In genomic region chr3:42375121-42375520, GRCh38 we compare ENCODE assay signal across 20 cellular contexts. TPM values are rescaled to one million over a fixed set of nuclear protein-coding genes. Genes with fewer than 3 reads are reported as not detected.
DNase-seq lines count a peak whose midpoint lies in the region; ATAC-seq, FAIRE-seq and TF ChIP-seq lines count a peak whose summit lies in the region.
"Had no signal": no experiment of that assay in that cellular context is flagged by ENCODE, and none has a peak within 500 bp of the region (broad histone marks: within the 10 kb centered on the region; RNA-seq: fewer than 3 reads in every experiment).

No MANE protein-coding gene starts in this region.

- no peaks in the 10 kb centered on the region for H3K79me2 ChIP-seq in HepG2 (ENCODE audit: insufficient read depth, low read length)

- POLR2A ChIA-PET in naive thymus-derived CD4-positive, alpha-beta T cell (lab: Charles Lee), result no interaction called here
- POLR2A ChIA-PET in HepG2 (lab: Yijun Ruan, JAX), result no interaction called here

- peak; percentile 51 for DNase-seq in CD1c-positive myeloid dendritic cell (ENCODE audit: extremely low spot score)
- peak; percentile 82 for DNase-seq in NB4 (ENCODE audit: low read depth)
- DNase-seq in SKM-1 treated with dmso at 0.1 percent for 144 hours (lab: John Stamatoyannopoulos, UW; ENCODE audit: unreplicated experiment), result peak; percentile 92
- DNase-seq in naive thymus-derived CD4-positive, alpha-beta T cell, result no peak
- DNase-seq in NCI-H82 (lab: John Stamatoyannopoulos, UW), result no peak
- no peak for DNase-seq in activated naive CD4-positive, alpha-beta T cell treated with anti-CD3 and anti-CD28 coated beads, Interleukin-2, amount 10 ng/mL, durations not matched to agents 7 days and 5 days
- DNase-seq in activated naive CD4-positive, alpha-beta T cell treated with anti-CD3 and anti-CD28 coated beads, Interleukin-2, amount 50 U/mL, for 16 hours, result no peak
- DNase-seq in HepG2 (ENCODE audit: low spot score), result no peak
- DNase-seq: CD4-positive, CD25-positive, alpha-beta regulatory T cell; NCI-H1417; NCI-H226; NCI-H526; SHP77 treated with DMSO at 0.1 percent for 48 hours had no signal

- H3K4me3 ChIP-seq in NB4 (ENCODE audit: low read depth, low read length), result no peak overlapping the region
- H3K4me3 ChIP-seq in naive thymus-derived CD4-positive, alpha-beta T cell (ENCODE audit: low read length), result no peak overlapping the region
- H3K4me3 ChIP-seq in HepG2 (replicated peaks in 1 of 3; ENCODE audit: insufficient read depth in 1 of 3, low read depth in 2 of 3, low read length in 3 of 3), result no peak overlapping the region
- H3K4me3 ChIP-seq: GM12878 had no signal

- peaks cover 0 to 5% (median 0%) of the 10 kb centered on the region in 5 donors for H3K36me3 Mint-ChIP-seq in naive thymus-derived CD4-positive, alpha-beta T cell
- no peaks in the 10 kb centered on the region for H3K36me3 Mint-ChIP-seq in activated naive CD4-positive, alpha-beta T cell treated with anti-CD3 and anti-CD28 coated beads, Interleukin-2, amount 10 ng/mL, durations not matched to agents 7 days and 5 days
- H3K36me3 Mint-ChIP-seq: IgD-negative memory B cell had no signal

- no peak overlapping the region for H3K9ac ChIP-seq in HepG2 (ENCODE audit: insufficient read depth, low read depth, low read length)

- in situ Hi-C loops in HepG2 (cut with HindIII; ENCODE audit: extremely low pct_ligation_motif_present, low pct_unique_long_range_greater_than_20kb), result no loop called here

- H3K4me3 Mint-ChIP-seq in naive thymus-derived CD4-positive, alpha-beta T cell, result no peak overlapping the region
- no peak overlapping the region for H3K4me3 Mint-ChIP-seq in activated naive CD4-positive, alpha-beta T cell treated with anti-CD3 and anti-CD28 coated beads, Interleukin-2, amount 10 ng/mL, durations not matched to agents 7 days and 5 days
- H3K4me3 Mint-ChIP-seq: IgD-negative memory B cell had no signal

- no peak overlapping the region for H3K27ac ChIP-seq in naive thymus-derived CD4-positive, alpha-beta T cell (ENCODE audit: low read depth, low read length)
- H3K27ac ChIP-seq in HepG2 (ENCODE audit: extremely low read length, insufficient read depth, low read length), result no peak overlapping the region

- peaks cover 0 to 24% (median 0%) of the 10 kb centered on the region in 5 donors for H3K27me3 Mint-ChIP-seq in naive thymus-derived CD4-positive, alpha-beta T cell
- H3K27me3 Mint-ChIP-seq in activated naive CD4-positive, alpha-beta T cell treated with anti-CD3 and anti-CD28 coated beads, Interleukin-2, amount 10 ng/mL, durations not matched to agents 7 days and 5 days, result no peaks in the 10 kb centered on the region

- WGBS in HepG2 (ENCODE audit: low lambda C conversion rate), result 9% methylated on average over 4 of the region's 4 CpGs

- BruUV-seq in HepG2 (replicated peaks; lab: Mats Ljungman, UMichigan), result no TSS peak

- no peak overlapping the region for H3K4me2 ChIP-seq in HepG2 (ENCODE audit: low read depth, low read length)

- no peak overlapping the region for H2AFZ ChIP-seq in HepG2 (ENCODE audit: low read length)

- TF ChIP-seq EP300 in HepG2 (IDR thresholded peaks at IDR 0.05; ENCODE audit: low read depth in 2 of 2, low read length in 2 of 2) (no peak), HepG2 (CRISPR knock-in tag; IDR thresholded peaks at IDR 0.05; ENCODE audit: borderline replicate concordance) (no peak)

- TF ChIP-seq POLR2A in NB4 (IDR thresholded peaks at IDR 0.05; ENCODE audit: extremely low read depth, insufficient read length), result peak; percentile 26
- no peak for TF ChIP-seq POLR2A in HepG2 (IDR thresholded peaks at IDR 0.05; ENCODE audit: insufficient read depth in 1 of 2, low read depth in 2 of 2, low read length in 2 of 2)

- intact Hi-C loops in naive thymus-derived CD4-positive, alpha-beta T cell (cut with micrococcal nuclease), result no loop called here
- intact Hi-C loops in HepG2 (cut with micrococcal nuclease; ENCODE audit: unreplicated experiment), result no loop called here

- no peaks in the 10 kb centered on the region for H4K20me1 ChIP-seq in HepG2 (ENCODE audit: insufficient read depth, low read length)

- no peaks in the 10 kb centered on the region for H3K27me3 ChIP-seq in naive thymus-derived CD4-positive, alpha-beta T cell (ENCODE audit: control insufficient read depth in 2 of 2, insufficient read depth in 2 of 2, low read length in 2 of 2)
- H3K27me3 ChIP-seq in HepG2 (ENCODE audit: control insufficient read depth in 1 of 2, insufficient read depth in 2 of 2, low read length in 2 of 2), result no peaks in the 10 kb centered on the region

- no peak for FAIRE-seq in HepG2 (lab: Jason Lieb, UNC)
- FAIRE-seq: A204.1, GM12878, GM18507, RCC 7860 had no signal

- TF ChIP-seq RAD21 in HepG2 (CRISPR knock-in tag; IDR thresholded peaks at IDR 0.05), result no peak

- peaks cover 0 to 7% (median 5%) of the 10 kb centered on the region in 7 donors for H3K4me1 Mint-ChIP-seq in naive thymus-derived CD4-positive, alpha-beta T cell
- H3K4me1 Mint-ChIP-seq in activated naive CD4-positive, alpha-beta T cell treated with anti-CD3 and anti-CD28 coated beads, Interleukin-2, amount 10 ng/mL, durations not matched to agents 7 days and 5 days, result no peaks in the 10 kb centered on the region

- no peak for TF ChIP-seq CTCF in NB4 (IDR thresholded peaks at IDR 0.05; ENCODE audit: low read depth, low read length)
- no peak for TF ChIP-seq CTCF in HepG2 (CRISPR knock-in tag; IDR thresholded peaks at IDR 0.05)

- H3K36me3 ChIP-seq in naive thymus-derived CD4-positive, alpha-beta T cell (ENCODE audit: control insufficient read depth in 2 of 3, insufficient read depth in 3 of 3, low read length in 3 of 3), result no peaks in the 10 kb centered on the region
- no peaks in the 10 kb centered on the region for H3K36me3 ChIP-seq in HepG2 (replicated peaks in 1 of 2; ENCODE audit: control insufficient read depth in 1 of 2, insufficient read depth in 2 of 2, low read length in 2 of 2)

- CTCF ChIA-PET in naive thymus-derived CD4-positive, alpha-beta T cell (lab: Charles Lee), result no interaction called here
- CTCF ChIA-PET in activated naive CD4-positive, alpha-beta T cell treated with anti-CD3 and anti-CD28 coated beads, Interleukin-2, amount 10 ng/mL, durations not matched to agents 7 days and 5 days (lab: Charles Lee), result interaction anchor here (1.0 to 1.5 kb wide), 2 partner anchors 44 to 127 kb away, joined by 3 read pairs; no protein-coding TSS in a partner anchor
- CTCF ChIA-PET in HepG2 (lab: Yijun Ruan, JAX; ENCODE audit: low intra/inter-chr PET ratio, low total read pairs), result no interaction called here

- peak; percentile 36 for ATAC-seq in naive thymus-derived CD4-positive, alpha-beta T cell
- no peak for ATAC-seq in HepG2
- ATAC-seq: GM12878, HCT116 had no signal

- peaks cover 0 to 9% (median 6%) of the 10 kb centered on the region in 11 donors for H3K9me3 Mint-ChIP-seq in naive thymus-derived CD4-positive, alpha-beta T cell
- H3K9me3 Mint-ChIP-seq in activated naive CD4-positive, alpha-beta T cell treated with anti-CD3 and anti-CD28 coated beads, Interleukin-2, amount 10 ng/mL, durations not matched to agents 7 days and 5 days, result no peaks in the 10 kb centered on the region

- no peak overlapping the region for H3K27ac Mint-ChIP-seq in naive thymus-derived CD4-positive, alpha-beta T cell
- no peak overlapping the region for H3K27ac Mint-ChIP-seq in activated naive CD4-positive, alpha-beta T cell treated with anti-CD3 and anti-CD28 coated beads, Interleukin-2, amount 10 ng/mL, durations not matched to agents 7 days and 5 days

- no peaks in the 10 kb centered on the region for H3K9me3 ChIP-seq in naive thymus-derived CD4-positive, alpha-beta T cell (ENCODE audit: control insufficient read depth in 2 of 3, low read length in 3 of 3)
- no peaks in the 10 kb centered on the region for H3K9me3 ChIP-seq in HepG2 (ENCODE audit: low read length)

- no peaks in the 10 kb centered on the region for H3K4me1 ChIP-seq in naive thymus-derived CD4-positive, alpha-beta T cell (ENCODE audit: control insufficient read depth in 2 of 2, insufficient read depth in 2 of 2, low read length in 2 of 2)
- H3K4me1 ChIP-seq in HepG2 (ENCODE audit: insufficient read depth, low read length), result no peaks in the 10 kb centered on the region

TF ChIP-seq in HepG2, 621 proteins besides CTCF, POLR2A, EP300 and RAD21 (continues in another document):
- TF ChIP-seq ZNF761 (CRISPR knock-in tag; conservative IDR thresholded peaks at IDR 0.05) (no peak), SP1 (IDR thresholded peaks at IDR 0.05) (no peak), SP1 (CRISPR knock-in tag; IDR thresholded peaks at IDR 0.05) (no peak), NONO (IDR thresholded peaks at IDR 0.05) (no peak), NONO (CRISPR knock-in tag; conservative IDR thresholded peaks at IDR 0.05) (no peak)

RNA-seq across cellular contexts. Expression of gene LYZL4, which starts 35.3 kb away (rescaled TPM):
- total RNA-seq in naive thymus-derived CD4-positive, alpha-beta T cell, result not detected
- not detected for polyA plus RNA-seq in naive thymus-derived CD4-positive, alpha-beta T cell
- total RNA-seq in HepG2 (2016; rRNA removed; fragmentation: Illumina TruSeq; extraction: Trizol), result not detected in 2 replicates
- not detected in 2 replicates for total RNA-seq in HepG2 (2016; cell fraction: cytosol; rRNA removed; fragmentation: Illumina TruSeq; extraction: Trizol; ENCODE audit: low read depth)
- not detected in 2 replicates for total RNA-seq in HepG2 (2016; cell fraction: insoluble cytoplasmic fraction; rRNA removed; fragmentation: Illumina TruSeq; extraction: Trizol)
- total RNA-seq in HepG2 (2016; cell fraction: membrane; rRNA removed; fragmentation: Illumina TruSeq; extraction: Trizol), result not detected in 2 replicates
- not detected in 2 replicates for total RNA-seq in HepG2 (2016; cell fraction: nucleus; rRNA removed; fragmentation: Illumina TruSeq; extraction: Trizol)
- not detected in 2 replicates for polyA plus RNA-seq in HepG2 (2011; rRNA removed)
- polyA plus RNA-seq in HepG2 (2011; cell fraction: cytosol; rRNA removed), result 0.24 TPM in 1 of 2 replicates, not detected in the other
- not detected in 2 replicates for polyA plus RNA-seq in HepG2 (2011; cell fraction: nucleus; rRNA removed)
- polyA plus RNA-seq in HepG2 (2012), result not detected in 2 replicates
- polyA plus RNA-seq in HepG2 (2016; cell fraction: cytosol; fragmentation: Illumina TruSeq; extraction: Trizol; ENCODE audit: low read depth), result 0.12 TPM in 1 of 2 replicates, not detected in the other
- polyA plus RNA-seq in HepG2 (2016; cell fraction: insoluble cytoplasmic fraction; fragmentation: Illumina TruSeq; extraction: Trizol; ENCODE audit: low read depth), result not detected in 2 replicates
- polyA plus RNA-seq in HepG2 (2016; cell fraction: membrane; fragmentation: Illumina TruSeq; extraction: Trizol; ENCODE audit: low read depth), result 0.21 TPM in 1 of 2 replicates, not detected in the other
- polyA plus RNA-seq in HepG2 (2016; cell fraction: nucleus; fragmentation: Illumina TruSeq; extraction: Trizol; ENCODE audit: insufficient read depth, low read depth), result not detected in 2 replicates
- polyA minus RNA-seq in HepG2 (2011; rRNA and poly(A)+ RNA removed; ENCODE audit: low replicate concordance), result not detected in 2 replicates
- not detected in 2 replicates for polyA minus RNA-seq in HepG2 (2011; cell fraction: cytosol; rRNA and poly(A)+ RNA removed)
- polyA minus RNA-seq in HepG2 (2011; cell fraction: nucleus; rRNA and poly(A)+ RNA removed), result not detected in 2 replicates
- total RNA-seq: CD4-positive, CD25-positive, alpha-beta regulatory T cell; HT-29 had no signal
- polyA plus RNA-seq: CD4-positive, CD25-positive, alpha-beta regulatory T cell; IgD-negative memory B cell had no signal

Comparison
In these comparisons a context has a peak if more than half of its experiments do, and no peak if none do; other contexts are left out.
1. DNase-seq: peak in CD1c-positive myeloid dendritic cell (single experiment), NB4 (single experiment) and SKM-1 treated with dmso at 0.1 percent for 144 hours (single experiment); none in naive thymus-derived CD4-positive, alpha-beta T cell (0 of 9), NCI-H82 (single experiment), activated naive CD4-positive, alpha-beta T cell treated with anti-CD3 and anti-CD28 coated beads, Interleukin-2, amount 10 ng/mL, durations not matched to agents 7 days and 5 days (single experiment), activated naive CD4-positive, alpha-beta T cell treated with anti-CD3 and anti-CD28 coated beads, Interleukin-2, amount 50 U/mL, for 16 hours (single experiment) and HepG2 (single experiment).